Comparison of ENCODE assay signal across 30 cellular contexts in genomic region chr4:136056748-136057147, GRCh38.
"Had no signal": no experiment of that assay in that cellular context is flagged by ENCODE, and none has a peak within 500 bp of the region (broad histone marks: within the 10 kb centered on the region; RNA-seq: fewer than 3 reads in every experiment).

No MANE protein-coding gene starts in this region.

- H3K27me3 Mint-ChIP-seq: activated B cell treated with CpG ODN at 0.5 μM for 24 hours; activated CD4-positive, alpha-beta T cell treated with anti-CD3 and anti-CD28 coated beads, Interleukin-2, amount 10 ng/mL, durations not matched to agents 24 days and 14 days; activated CD8-positive, alpha-beta memory T cell treated with anti-CD3 and anti-CD28 coated beads, Interleukin-2, amount 10 ng/mL, durations not matched to agents 7 days and 5 days; activated naive CD4-positive, alpha-beta T cell treated with anti-CD3 and anti-CD28 coated beads, Interleukin-2, amount 50 U/mL, for 24 hours; activated T-cell treated with anti-CD3 and anti-CD28 coated beads, Interleukin-2, amount 50 U/mL, for 24 hours; central memory CD8-positive, alpha-beta T cell; T-cell had no signal

- H3K36me3 Mint-ChIP-seq: activated CD8-positive, alpha-beta memory T cell treated with anti-CD3 and anti-CD28 coated beads, Interleukin-2, amount 10 ng/mL, durations not matched to agents 7 days and 5 days; activated naive CD4-positive, alpha-beta T cell treated with anti-CD3 and anti-CD28 coated beads, Interleukin-2, amount 50 U/mL, for 24 hours; T-cell had no signal

- DNase-seq: activated B cell treated with CpG ODN at 0.5 μM for 24 hours; activated CD4-positive, alpha-beta T cell treated with anti-CD3 and anti-CD28 coated beads for 1 hour; activated CD4-positive, alpha-beta T cell treated with anti-CD3 and anti-CD28 coated beads, Interleukin-2, amount 10 ng/mL, durations not matched to agents 24 days and 14 days; activated CD4-positive, alpha-beta T cell treated with anti-CD3 and anti-CD28 coated beads, Interleukin-2, amount 50 U/mL, for 48 hours; activated CD8-positive, alpha-beta memory T cell treated with anti-CD3 and anti-CD28 coated beads, Interleukin-2, amount 10 ng/mL, durations not matched to agents 7 days and 5 days; activated effector memory CD4-positive, alpha-beta T cell treated with Interleukin-2 at 50 U/mL for 16 hours; activated naive CD4-positive, alpha-beta T cell; activated T-cell treated with anti-CD3 and anti-CD28 coated beads, Interleukin-2, amount 50 U/mL, for 24 hours; amniotic stem cell; body of pancreas; Kasumi-1; KBM-7; NCI-H1092 treated with DMSO at 0.1 percent for 48 hours; NCI-H1417 treated with DMSO at 0.1 percent for 48 hours; NCI-H1694; NCI-H2029; NCI-H345; NCI-H510A; NCI-H526 treated with DMSO at 0.1 percent for 48 hours; NCI-H82; NK-92 treated with Interleukin-12 subunit alpha and Interleukin-12 subunit beta, amount 100 ng/mL, for 24 hours; RPMI8226; SJCRH30; SK-N-SH; T-cell had no signal

- ATAC-seq: activated CD8-positive, alpha-beta memory T cell treated with anti-CD3 and anti-CD28 coated beads, Interleukin-2, amount 10 ng/mL, durations not matched to agents 7 days and 5 days; body of pancreas; Right ventricle myocardium inferior; T-cell had no signal

- H3K9ac ChIP-seq: SK-N-SH had no signal

- H3K9me2 ChIP-seq: SK-N-SH had no signal

- H3K9me3 ChIP-seq: ascending aorta, body of pancreas, SJCRH30, SK-N-SH had no signal

- H3K4me3 Mint-ChIP-seq: activated B cell treated with CpG ODN at 0.5 μM for 24 hours; activated CD4-positive, alpha-beta T cell treated with anti-CD3 and anti-CD28 coated beads, Interleukin-2, amount 10 ng/mL, durations not matched to agents 24 days and 14 days; activated CD8-positive, alpha-beta memory T cell treated with anti-CD3 and anti-CD28 coated beads, Interleukin-2, amount 10 ng/mL, durations not matched to agents 7 days and 5 days; activated naive CD4-positive, alpha-beta T cell treated with anti-CD3 and anti-CD28 coated beads, Interleukin-2, amount 50 U/mL, for 24 hours; activated T-cell treated with anti-CD3 and anti-CD28 coated beads, Interleukin-2, amount 50 U/mL, for 24 hours; activated T-helper 1 cell treated with anti-CD3 and anti-CD28 coated beads, Interleukin-12 subunit alpha, Interleukin-12 subunit beta, Interleukin-2, Interleukin-4 antibody, amounts not matched to agents 30 ng/mL and 10 ng/mL and 1 ng/mL, durations not matched to agents 14 hours and 24 hours and 36 hours; central memory CD8-positive, alpha-beta T cell; T-cell had no signal

- H3K4me1 ChIP-seq: ascending aorta, body of pancreas, SJCRH30 had no signal

- H3K4me2 ChIP-seq: SK-N-SH had no signal

- H3K4me3 ChIP-seq: ascending aorta, body of pancreas, SJCRH30 had no signal

- H3K27ac ChIP-seq: ascending aorta, body of pancreas, SJCRH30 had no signal

- H3K4me1 Mint-ChIP-seq: activated B cell treated with CpG ODN at 0.5 μM for 24 hours; activated CD4-positive, alpha-beta T cell treated with anti-CD3 and anti-CD28 coated beads, Interleukin-2, amount 10 ng/mL, durations not matched to agents 24 days and 14 days; activated CD8-positive, alpha-beta memory T cell treated with anti-CD3 and anti-CD28 coated beads, Interleukin-2, amount 10 ng/mL, durations not matched to agents 7 days and 5 days; activated naive CD4-positive, alpha-beta T cell treated with anti-CD3 and anti-CD28 coated beads, Interleukin-2, amount 50 U/mL, for 24 hours; central memory CD8-positive, alpha-beta T cell; T-cell had no signal

- H3K9me3 Mint-ChIP-seq: activated B cell treated with CpG ODN at 0.5 μM for 24 hours; activated CD4-positive, alpha-beta T cell treated with anti-CD3 and anti-CD28 coated beads, Interleukin-2, amount 10 ng/mL, durations not matched to agents 24 days and 14 days; activated naive CD4-positive, alpha-beta T cell treated with anti-CD3 and anti-CD28 coated beads, Interleukin-2, amount 50 U/mL, for 24 hours; activated T-helper 1 cell treated with anti-CD3 and anti-CD28 coated beads, Interleukin-12 subunit alpha, Interleukin-12 subunit beta, Interleukin-2, Interleukin-4 antibody, amounts not matched to agents 30 ng/mL and 10 ng/mL and 1 ng/mL, durations not matched to agents 14 hours and 24 hours and 36 hours had no signal

- H3K36me3 ChIP-seq: ascending aorta, SJCRH30 had no signal

- H3K27ac Mint-ChIP-seq: activated B cell treated with CpG ODN at 0.5 μM for 24 hours; activated CD4-positive, alpha-beta T cell treated with anti-CD3 and anti-CD28 coated beads, Interleukin-2, amount 10 ng/mL, durations not matched to agents 24 days and 14 days; activated CD8-positive, alpha-beta memory T cell treated with anti-CD3 and anti-CD28 coated beads, Interleukin-2, amount 10 ng/mL, durations not matched to agents 7 days and 5 days; activated naive CD4-positive, alpha-beta T cell treated with anti-CD3 and anti-CD28 coated beads, Interleukin-2, amount 50 U/mL, for 24 hours; activated T-cell treated with anti-CD3 and anti-CD28 coated beads, Interleukin-2, amount 50 U/mL, for 24 hours; activated T-helper 1 cell treated with anti-CD3 and anti-CD28 coated beads, Interleukin-12 subunit alpha, Interleukin-12 subunit beta, Interleukin-2, Interleukin-4 antibody, amounts not matched to agents 30 ng/mL and 10 ng/mL and 1 ng/mL, durations not matched to agents 14 hours and 24 hours and 36 hours; T-cell had no signal

- H3K27me3 ChIP-seq: ascending aorta, body of pancreas, SJCRH30 had no signal
